8 cellular contexts compared by ENCODE assay signal in genomic region chr17:73474370-73474988, GRCh38.
DNase-seq lines count a peak whose midpoint lies in the region; ATAC-seq and TF ChIP-seq lines count a peak whose summit lies in the region.

No MANE protein-coding gene starts in this region.

- H3K27ac ChIP-seq in right atrium auricular region = no peak overlapping the region
- no peak overlapping the region for H3K27ac ChIP-seq in thyroid gland

- H3K9me3 ChIP-seq in right atrium auricular region = no peaks in the 10 kb centered on the region
- H3K9me3 ChIP-seq in thyroid gland = no peaks in the 10 kb centered on the region

- ATAC-seq in GM18502 (IDR thresholded peaks at IDR 0.05; ENCODE audit: poor library complexity, unreplicated experiment) = no peak

- TF ChIP-seq CTCF in right atrium auricular region (IDR thresholded peaks at IDR 0.05) (no peak), thyroid gland (IDR thresholded peaks at IDR 0.05) (no peak)

- H3K4me1 ChIP-seq in right atrium auricular region = peaks cover 0 to 13% of the 10 kb centered on the region in 2 donors
- peaks cover 0 to 8% of the 10 kb centered on the region in 2 donors for H3K4me1 ChIP-seq in thyroid gland

- in situ Hi-C loops in SK-MEL-5 (cut with HindIII; ENCODE audit: low pct_unique_long_range_greater_than_20kb, low sequenced_read_pairs) = no loop called here

- H3K4me3 ChIP-seq in right atrium auricular region (no peak overlapping the region), thyroid gland (replicated peaks in 1 of 3) (no peak overlapping the region)

- peak; percentile 30 for DNase-seq in activated CD4-positive, alpha-beta T cell treated with anti-CD3 and anti-CD28 coated beads for 48 hours
- DNase-seq in activated CD4-positive, alpha-beta T cell treated with anti-CD3 and anti-CD28 coated beads, Interleukin-2, amount 50 U/mL, for 4 hours = no peak
- DNase-seq in SK-MEL-5 (ENCODE audit: low read depth, low spot score) = peak; percentile 49
- DNase-seq in right atrium auricular region (ENCODE audit: low spot score) = peak; percentile 76
- DNase-seq in thyroid gland = peak; percentile 26 to 51
- DNase-seq in iPS-NIHi11 (ENCODE audit: low spot score) = no peak
- no peak for DNase-seq in activated CD4-positive, CD25-positive, alpha-beta regulatory T cell (lab: John Stamatoyannopoulos, UW)

- intact Hi-C loops in thyroid gland (cut with DNase I) = no loop called here

- TF ChIP-seq POLR2A in thyroid gland (IDR thresholded peaks at IDR 0.05) = no peak

- no peaks in the 10 kb centered on the region for H3K27me3 ChIP-seq in right atrium auricular region
- no peaks in the 10 kb centered on the region for H3K27me3 ChIP-seq in thyroid gland

- 56 to 59% methylated on average over 12 of the region's 12 CpGs for WGBS in thyroid gland, 2 donors

- H3K36me3 ChIP-seq in right atrium auricular region = no peaks in the 10 kb centered on the region
- no peaks in the 10 kb centered on the region for H3K36me3 ChIP-seq in thyroid gland

Comparison
In these comparisons a context has a peak if more than half of its experiments do, and no peak if none do; other contexts are left out.
1. DNase-seq: peak in activated CD4-positive, alpha-beta T cell treated with anti-CD3 and anti-CD28 coated beads for 48 hours (single experiment), SK-MEL-5 (single experiment), right atrium auricular region (single experiment) and thyroid gland (2 of 2); none in activated CD4-positive, alpha-beta T cell treated with anti-CD3 and anti-CD28 coated beads, Interleukin-2, amount 50 U/mL, for 4 hours (0 of 2), iPS-NIHi11 (single experiment) and activated CD4-positive, CD25-positive, alpha-beta regulatory T cell (0 of 4).